29 cellular contexts compared by ENCODE assay signal in the genomic region with DNA sequence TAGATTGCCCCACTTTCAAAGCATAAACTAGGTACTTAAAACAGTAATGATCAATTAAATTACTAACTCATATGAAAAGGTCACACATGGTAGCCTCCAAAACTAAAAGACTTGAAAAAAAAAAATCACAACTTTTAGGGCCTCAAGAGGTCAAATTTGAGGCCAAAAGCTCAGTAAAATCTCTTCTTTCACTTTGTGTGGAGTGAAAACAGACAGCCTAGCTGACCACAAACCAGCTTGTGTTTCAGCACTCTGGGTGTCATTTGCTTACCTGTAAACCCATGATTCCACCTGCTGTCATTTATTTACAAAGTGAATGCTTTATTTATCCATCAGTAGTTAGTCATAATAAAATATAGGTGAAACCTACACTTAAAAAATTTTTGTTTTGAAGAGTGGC. TPM values are rescaled to one million over a fixed set of nuclear protein-coding genes. Genes with fewer than 3 reads are reported as not detected.
A peak's percentile ranks its signal among the peaks of the same experiment; 100 is the strongest.
DNase-seq lines count a peak whose midpoint lies in the region; ATAC-seq, FAIRE-seq and TF ChIP-seq lines count a peak whose summit lies in the region.
"Had no signal": no experiment of that assay in that cellular context is flagged by ENCODE, and none has a peak within 500 bp of the region (broad histone marks: within the 10 kb centered on the region; RNA-seq: fewer than 3 reads in every experiment).

No MANE protein-coding gene starts in this region.

- no peaks in the 10 kb centered on the region for H3K27me3 Mint-ChIP-seq in activated naive CD4-positive, alpha-beta T cell treated with anti-CD3 and anti-CD28 coated beads, Interleukin-2, amount 50 U/mL, for 24 hours
- H3K27me3 Mint-ChIP-seq in activated naive CD4-positive, alpha-beta T cell treated with anti-CD3 and anti-CD28 coated beads, Interleukin-2, amount 10 ng/mL, durations not matched to agents 7 days and 5 days: peaks cover 5% of the 10 kb centered on the region
- peaks cover 2% of the 10 kb centered on the region for H3K27me3 Mint-ChIP-seq in neural crest cell (ENCODE audit: low read depth)
- H3K27me3 Mint-ChIP-seq: activated CD4-positive, alpha-beta memory T cell treated with anti-CD3 and anti-CD28 coated beads for 36 hours; naive B cell had no signal

- peak overlapping the region; percentile 17 for H3K27ac Mint-ChIP-seq in activated naive CD4-positive, alpha-beta T cell treated with anti-CD3 and anti-CD28 coated beads, Interleukin-2, amount 50 U/mL, for 24 hours
- H3K27ac Mint-ChIP-seq in activated naive CD4-positive, alpha-beta T cell treated with anti-CD3 and anti-CD28 coated beads, Interleukin-2, amount 10 ng/mL, durations not matched to agents 7 days and 5 days: no peak overlapping the region
- H3K27ac Mint-ChIP-seq in neural crest cell (ENCODE audit: unreplicated experiment): no peak overlapping the region
- H3K27ac Mint-ChIP-seq: activated CD4-positive, alpha-beta memory T cell treated with anti-CD3 and anti-CD28 coated beads for 36 hours had no signal

- ATAC-seq in PC-3: no peak
- ATAC-seq: gastrocnemius medialis had no signal

- no peaks in the 10 kb centered on the region for H3K36me3 ChIP-seq in PC-3 (ENCODE audit: low read depth, low read length)
- H3K36me3 ChIP-seq: BE2C, breast epithelium, gastrocnemius medialis, tibial nerve had no signal

- FAIRE-seq in GM19239 (lab: Jason Lieb, UNC): peak; percentile 86
- FAIRE-seq: endothelial cell of umbilical vein had no signal

- H3K9me3 ChIP-seq in PC-3 (ENCODE audit: low read length): no peaks in the 10 kb centered on the region
- H3K9me3 ChIP-seq: BE2C, breast epithelium, tibial nerve had no signal

- H3K4me1 Mint-ChIP-seq in activated naive CD4-positive, alpha-beta T cell treated with anti-CD3 and anti-CD28 coated beads, Interleukin-2, amount 50 U/mL, for 24 hours: peaks cover 24% of the 10 kb centered on the region
- H3K4me1 Mint-ChIP-seq in activated naive CD4-positive, alpha-beta T cell treated with anti-CD3 and anti-CD28 coated beads, Interleukin-2, amount 10 ng/mL, durations not matched to agents 7 days and 5 days: peaks cover 26% of the 10 kb centered on the region
- H3K4me1 Mint-ChIP-seq in neural crest cell: peaks cover 24% of the 10 kb centered on the region

- no peak for DNase-seq in activated naive CD4-positive, alpha-beta T cell treated with anti-CD3 and anti-CD28 coated beads, Interleukin-2, amount 10 ng/mL, durations not matched to agents 7 days and 5 days
- peak; percentile 68 for DNase-seq in GM19239 (ENCODE audit: insufficient read length, low spot score)
- peak; percentile 53 for DNase-seq in PC-3
- no peak for DNase-seq in neural crest cell (ENCODE audit: low read depth, low spot score)
- no peak for DNase-seq in HCEC 1CT
- no peak for DNase-seq in GM10266 (ENCODE audit: extremely low spot score)
- no peak for DNase-seq in HUDEP-2 (lab: John Stamatoyannopoulos, UW; ENCODE audit: unreplicated experiment in 76 of 76)
- DNase-seq: activated CD4-positive, alpha-beta memory T cell treated with anti-CD3 and anti-CD28 coated beads for 36 hours; activated CD4-positive, CD25-positive, alpha-beta regulatory T cell; activated CD8-positive, alpha-beta memory T cell treated with anti-CD3 and anti-CD28 coated beads, Interleukin-2, amount 50 U/mL, for 48 hours; activated naive CD4-positive, alpha-beta T cell treated with anti-CD3 and anti-CD28 coated beads, Interleukin-2, amount 50 U/mL, for 16 hours; anterior cingulate cortex; BE2C; dorsolateral prefrontal cortex; gastrocnemius medialis; Karpas-422; midbrain; naive B cell; NCI-H226; NCI-H526 treated with DMSO at 0.1 percent for 48 hours; occipital lobe; RPMI8226; stimulated activated CD4-positive, alpha-beta T cell treated with anti-CD3 and anti-CD28 coated beads, Interleukin-4, amount 100 ng/mL, for 24 hours; T-helper 1 cell had no signal

- intact Hi-C loops in PC-3 (cut with micrococcal nuclease): loop anchor here (5.0 kb wide), 1 partner anchor 234 kb away; a partner anchor contains a TSS

- POLR2A ChIA-PET in PC-3 (lab: Charles Lee; ENCODE audit: unreplicated experiment): no interaction called here

- TF ChIP-seq CTCF in PC-3 (conservative IDR thresholded peaks at IDR 0.05; ENCODE audit: low read depth, low read length): no peak
- TF ChIP-seq CTCF in neural crest cell (conservative IDR thresholded peaks at IDR 0.05): no peak
- no peak for TF ChIP-seq CTCF in GM10266 (IDR thresholded peaks at IDR 0.05; ENCODE audit: control insufficient read depth, insufficient read depth, low read depth, missing control alignments)

- no peaks in the 10 kb centered on the region for H3K36me3 Mint-ChIP-seq in activated naive CD4-positive, alpha-beta T cell treated with anti-CD3 and anti-CD28 coated beads, Interleukin-2, amount 50 U/mL, for 24 hours
- H3K36me3 Mint-ChIP-seq in activated naive CD4-positive, alpha-beta T cell treated with anti-CD3 and anti-CD28 coated beads, Interleukin-2, amount 10 ng/mL, durations not matched to agents 7 days and 5 days: no peaks in the 10 kb centered on the region
- peaks cover 5% of the 10 kb centered on the region for H3K36me3 Mint-ChIP-seq in neural crest cell (ENCODE audit: low read depth)

- H3K9me2 ChIP-seq in PC-3 (replicated peaks; ENCODE audit: low read length): no peaks in the 10 kb centered on the region

- no peaks in the 10 kb centered on the region for H4K20me1 ChIP-seq in PC-3 (ENCODE audit: low read length)

- H3K9ac ChIP-seq in PC-3 (ENCODE audit: low read length): no peak overlapping the region

- BruUV-seq in PC-3 (replicated peaks; lab: Mats Ljungman, UMichigan): no TSS peak

- H3K79me2 ChIP-seq in PC-3 (ENCODE audit: low read length): peaks cover 14% of the 10 kb centered on the region

- no peaks in the 10 kb centered on the region for H3K27me3 ChIP-seq in PC-3 (ENCODE audit: low read length)
- H3K27me3 ChIP-seq: BE2C, breast epithelium, dorsolateral prefrontal cortex, gastrocnemius medialis, tibial nerve had no signal

- CTCF ChIA-PET in activated naive CD4-positive, alpha-beta T cell treated with anti-CD3 and anti-CD28 coated beads, Interleukin-2, amount 10 ng/mL, durations not matched to agents 7 days and 5 days (lab: Charles Lee): interaction anchor here (0.5 to 2.1 kb wide), 3 partner anchors 10 to 21 kb away, joined by 3 to 8 read pairs (median 3); no protein-coding TSS in a partner anchor
- CTCF ChIA-PET in PC-3 (lab: Charles Lee): interaction anchor here (0.6 to 1.2 kb wide), 2 partner anchors 16 to 676 kb away, joined by 3 to 4 read pairs; no protein-coding TSS in a partner anchor

- peak overlapping the region; percentile 49 for H3K4me3 Mint-ChIP-seq in activated naive CD4-positive, alpha-beta T cell treated with anti-CD3 and anti-CD28 coated beads, Interleukin-2, amount 50 U/mL, for 24 hours
- no peak overlapping the region for H3K4me3 Mint-ChIP-seq in activated naive CD4-positive, alpha-beta T cell treated with anti-CD3 and anti-CD28 coated beads, Interleukin-2, amount 10 ng/mL, durations not matched to agents 7 days and 5 days
- H3K4me3 Mint-ChIP-seq in neural crest cell: peak overlapping the region; percentile 94
- H3K4me3 Mint-ChIP-seq: activated CD4-positive, alpha-beta memory T cell treated with anti-CD3 and anti-CD28 coated beads for 36 hours had no signal

- H3K27ac ChIP-seq in PC-3 (ENCODE audit: low read length): no peak overlapping the region
- H3K27ac ChIP-seq: breast epithelium, dorsolateral prefrontal cortex, gastrocnemius medialis, HL-60, tibial nerve had no signal

- H3K4me2 ChIP-seq in PC-3 (ENCODE audit: low read length): peak overlapping the region; percentile 68

- no peaks in the 10 kb centered on the region for H3K9me3 Mint-ChIP-seq in activated naive CD4-positive, alpha-beta T cell treated with anti-CD3 and anti-CD28 coated beads, Interleukin-2, amount 50 U/mL, for 24 hours
- no peaks in the 10 kb centered on the region for H3K9me3 Mint-ChIP-seq in activated naive CD4-positive, alpha-beta T cell treated with anti-CD3 and anti-CD28 coated beads, Interleukin-2, amount 10 ng/mL, durations not matched to agents 7 days and 5 days
- no peaks in the 10 kb centered on the region for H3K9me3 Mint-ChIP-seq in neural crest cell
- H3K9me3 Mint-ChIP-seq: activated CD4-positive, alpha-beta memory T cell treated with anti-CD3 and anti-CD28 coated beads for 36 hours had no signal

- no peak overlapping the region for H3K4me3 ChIP-seq in PC-3 (ENCODE audit: low read length)
- H3K4me3 ChIP-seq: breast epithelium, dorsolateral prefrontal cortex, gastrocnemius medialis, tibial nerve had no signal

- H3K4me1 ChIP-seq in PC-3 (ENCODE audit: insufficient read depth, low read length): peaks cover 18% of the 10 kb centered on the region
- H3K4me1 ChIP-seq: BE2C, breast epithelium had no signal

- no peak overlapping the region for H2AFZ ChIP-seq in PC-3 (ENCODE audit: low read length)

- H3F3A ChIP-seq in PC-3 (ENCODE audit: low read length, unreplicated experiment): no peaks in the 10 kb centered on the region

RNA-seq across cellular contexts. Expression of a gene that starts 34.0 kb away (rescaled TPM):
- total RNA-seq in PC-3 (2014; rRNA removed): 694 and 822 TPM in 2 replicates
- 1,339 and 1,425 TPM in 2 replicates for total RNA-seq in neural crest cell

RNA-seq across cellular contexts. Expression of a gene that starts 35.8 kb away (rescaled TPM):
- total RNA-seq in PC-3 (2014; rRNA removed) (0.11 TPM in 1 of 2 replicates, not detected in the other), neural crest cell (3.8 and 6.3 TPM in 2 replicates)
- total RNA-seq: gastrocnemius medialis had no signal

Comparison
In these comparisons a context has a peak if more than half of its experiments do, and no peak if none do; other contexts are left out.
1. DNase-seq: peak in GM19239 (single experiment) and PC-3 (single experiment); none in activated naive CD4-positive, alpha-beta T cell treated with anti-CD3 and anti-CD28 coated beads, Interleukin-2, amount 10 ng/mL, durations not matched to agents 7 days and 5 days (single experiment), neural crest cell (single experiment), HCEC 1CT (single experiment), GM10266 (single experiment) and HUDEP-2 (0 of 76).